Comparison of ENCODE assay signal across 8 cellular contexts in genomic region chr3:128154354-128154753, GRCh38. TPM values are rescaled to one million over a fixed set of nuclear protein-coding genes. Genes with fewer than 3 reads are reported as not detected.
DNase-seq lines count a peak whose midpoint lies in the region; ATAC-seq and TF ChIP-seq lines count a peak whose summit lies in the region.
"Not testable (repeated sequence)": the region's sequence is repeated elsewhere in the genome, so short reads cannot be mapped to it uniquely, and the experiment has no call there.

No MANE protein-coding gene starts in this region.

- H3K9me3 Mint-ChIP-seq in activated naive CD4-positive, alpha-beta T cell treated with anti-CD3 and anti-CD28 coated beads, Interleukin-2, amount 50 U/mL, for 24 hours; effector memory CD8-positive, alpha-beta T cell; stimulated activated naive CD8-positive, alpha-beta T cell treated with anti-CD3 and anti-CD28 coated beads, Interleukin-15, amount 100 ng/mL, for 72 hours: not testable (repeated sequence)
- peaks cover 40% of the 10 kb centered on the region for H3K9me3 Mint-ChIP-seq in nephron progenitor cell

- not testable (repeated sequence) for H2AFZ ChIP-seq in HCT116 (ENCODE audit: low read depth, low read length, poor library complexity, severe bottlenecking)

- TF ChIP-seq POLR2A in HCT116 (IDR thresholded peaks at IDR 0.05; ENCODE audit: borderline replicate concordance, extremely low read depth, insufficient read depth, insufficient read length): not testable (repeated sequence)

- not testable (repeated sequence) for H3K27ac ChIP-seq in AG04450 (ENCODE audit: low read depth, low read length); SJSA1
- peak overlapping the region; percentile 71; the same call in 1 of the 2 replicates for H3K27ac ChIP-seq in HCT116 (ENCODE audit: low read depth, low read length)

- peak overlapping the region; percentile 87 for H3K27ac Mint-ChIP-seq in activated naive CD4-positive, alpha-beta T cell treated with anti-CD3 and anti-CD28 coated beads, Interleukin-2, amount 50 U/mL, for 24 hours
- peak overlapping the region; percentile 64 to 88 for H3K27ac Mint-ChIP-seq in effector memory CD8-positive, alpha-beta T cell
- peak overlapping the region; percentile 50 for H3K27ac Mint-ChIP-seq in nephron progenitor cell
- peak overlapping the region; percentile 67 to 92 for H3K27ac Mint-ChIP-seq in stimulated activated naive CD8-positive, alpha-beta T cell treated with anti-CD3 and anti-CD28 coated beads, Interleukin-15, amount 100 ng/mL, for 72 hours

- H3K36me3 ChIP-seq in HCT116 (ENCODE audit: control insufficient read depth in 1 of 2, insufficient read depth in 2 of 2, low read length in 2 of 2): peaks cover 0 to 11% of the 10 kb centered on the region in 2 experiments; a peak in 1 of 4 replicates
- H3K36me3 ChIP-seq in SJSA1: peaks cover 39% of the 10 kb centered on the region

- RAD21 ChIA-PET in HCT116 (lab: Charles Lee; ENCODE audit: low non-redundant PET in 1 of 2, low total read pairs in 2 of 2, uncharacterized antibody in 2 of 2, unreplicated experiment in 2 of 2): not testable (repeated sequence)

- H3K79me2 ChIP-seq in HCT116 (ENCODE audit: insufficient read depth, low read length): peaks cover 24% of the 10 kb centered on the region

- peak overlapping the region; percentile 75 for H3K4me3 ChIP-seq in AG04450 (ENCODE audit: low read depth, low read length)
- H3K4me3 ChIP-seq in HCT116 (replicated peaks in 1 of 2; ENCODE audit: low read depth in 1 of 2, low read length in 2 of 2): peak overlapping the region; percentile 71 to 74
- H3K4me3 ChIP-seq in SJSA1: peak overlapping the region; percentile 92
- peak overlapping the region; percentile 92; the same call in 1 of the 2 replicates for H3K4me3 ChIP-seq in iPS-18c (ENCODE audit: insufficient read depth, low read depth, low read length)

- not testable (repeated sequence) for H3K9me2 ChIP-seq in HCT116 (ENCODE audit: insufficient read depth)

- H3K36me3 Mint-ChIP-seq in activated naive CD4-positive, alpha-beta T cell treated with anti-CD3 and anti-CD28 coated beads, Interleukin-2, amount 50 U/mL, for 24 hours: peaks cover 18% of the 10 kb centered on the region
- H3K36me3 Mint-ChIP-seq in effector memory CD8-positive, alpha-beta T cell (ENCODE audit: insufficient read depth): peaks cover 15% of the 10 kb centered on the region
- peaks cover 40% of the 10 kb centered on the region for H3K36me3 Mint-ChIP-seq in nephron progenitor cell (ENCODE audit: low read depth)

- peaks cover 40% of the 10 kb centered on the region for H3K4me1 Mint-ChIP-seq in activated naive CD4-positive, alpha-beta T cell treated with anti-CD3 and anti-CD28 coated beads, Interleukin-2, amount 50 U/mL, for 24 hours
- peaks cover 9 to 27% of the 10 kb centered on the region in 2 donors for H3K4me1 Mint-ChIP-seq in effector memory CD8-positive, alpha-beta T cell (ENCODE audit: low read depth in 2 of 2)
- H3K4me1 Mint-ChIP-seq in nephron progenitor cell: not testable (repeated sequence)
- peaks cover 42% of the 10 kb centered on the region for H3K4me1 Mint-ChIP-seq in stimulated activated naive CD8-positive, alpha-beta T cell treated with anti-CD3 and anti-CD28 coated beads, Interleukin-15, amount 100 ng/mL, for 72 hours

- peak overlapping the region; percentile 88 for H3K4me2 ChIP-seq in HCT116 (ENCODE audit: low read length)

- TF ChIP-seq RAD21 in HCT116 (IDR thresholded peaks at IDR 0.05; ENCODE audit: low read depth): not testable (repeated sequence)

- DNase-seq in AG04450 (ENCODE audit: low read depth, low spot score); HCT116 (ENCODE audit: low read depth, low spot score); SJSA1 (ENCODE audit: low read depth in 1 of 2, low spot score in 2 of 2); effector memory CD8-positive, alpha-beta T cell; nephron progenitor cell; stimulated activated naive CD8-positive, alpha-beta T cell treated with anti-CD3 and anti-CD28 coated beads, Interleukin-15, amount 100 ng/mL, for 72 hours: not testable (repeated sequence)

- not testable (repeated sequence) for H3K27me3 Mint-ChIP-seq in activated naive CD4-positive, alpha-beta T cell treated with anti-CD3 and anti-CD28 coated beads, Interleukin-2, amount 50 U/mL, for 24 hours; effector memory CD8-positive, alpha-beta T cell; stimulated activated naive CD8-positive, alpha-beta T cell treated with anti-CD3 and anti-CD28 coated beads, Interleukin-15, amount 100 ng/mL, for 72 hours
- H3K27me3 Mint-ChIP-seq in nephron progenitor cell (ENCODE audit: low read depth, poor library complexity): peaks cover 27% of the 10 kb centered on the region

- not testable (repeated sequence) for H4K20me1 ChIP-seq in HCT116 (ENCODE audit: insufficient read depth)

- H3K4me1 ChIP-seq in HCT116 (ENCODE audit: control insufficient read depth in 1 of 2, insufficient read depth in 2 of 2, low read length in 2 of 2); SJSA1 (replicated peaks): not testable (repeated sequence)

- peak overlapping the region; percentile 72 for H3K9ac ChIP-seq in HCT116 (ENCODE audit: low read length)

- H3K4me3 Mint-ChIP-seq in activated naive CD4-positive, alpha-beta T cell treated with anti-CD3 and anti-CD28 coated beads, Interleukin-2, amount 50 U/mL, for 24 hours: peak overlapping the region; percentile 96
- H3K4me3 Mint-ChIP-seq in effector memory CD8-positive, alpha-beta T cell: peak overlapping the region; percentile 80 to 92
- H3K4me3 Mint-ChIP-seq in nephron progenitor cell: peak overlapping the region; percentile 91
- H3K4me3 Mint-ChIP-seq in stimulated activated naive CD8-positive, alpha-beta T cell treated with anti-CD3 and anti-CD28 coated beads, Interleukin-15, amount 100 ng/mL, for 72 hours: peak overlapping the region; percentile 89 to 95

- POLR2A ChIA-PET in AG04450 (lab: Yijun Ruan, JAX) (interaction anchor here (0.7 kb wide), 2 partner anchors 31 to 102 kb away, joined by 3 to 10 read pairs; partner anchors contain the start of genes RUVBL1 and SEC61A1), HCT116 (lab: Charles Lee) (interaction anchor here (0.7 kb wide), 1 partner anchor 1265 kb away, joined by 3 read pairs; no protein-coding TSS in a partner anchor)

- CTCF ChIA-PET in AG04450 (lab: Charles Lee): interaction anchor here (0.7 to 0.9 kb wide), 2 partner anchors 16 to 21 kb away, joined by 3 read pairs; no protein-coding TSS in a partner anchor
- CTCF ChIA-PET in HCT116 (lab: Charles Lee): not testable (repeated sequence)

- H3K27me3 ChIP-seq in AG04450 (ENCODE audit: control insufficient read depth, insufficient read depth, low read length); HCT116 (ENCODE audit: insufficient read depth, low read length); SJSA1 (replicated peaks): not testable (repeated sequence)

- ATAC-seq in HCT116; effector memory CD8-positive, alpha-beta T cell (replicated peaks); stimulated activated naive CD8-positive, alpha-beta T cell treated with anti-CD3 and anti-CD28 coated beads, Interleukin-15, amount 100 ng/mL, for 72 hours: not testable (repeated sequence)

- not testable (repeated sequence) for H3K9me3 ChIP-seq in AG04450 (ENCODE audit: control insufficient read depth, insufficient read depth, low read length); HCT116 (ENCODE audit: control insufficient read depth in 1 of 2, insufficient read depth in 1 of 2, low read depth in 1 of 2, low read length in 2 of 2); SJSA1 (replicated peaks); iPS-18c (ENCODE audit: control insufficient read depth, insufficient read depth, low read length)

- intact Hi-C loops in HCT116 (cut with micrococcal nuclease): not testable (repeated sequence)

- TF ChIP-seq CTCF in AG04450 (IDR thresholded peaks at IDR 0.05; ENCODE audit: low read depth, low read length); HCT116 (IDR thresholded peaks at IDR 0.05 in 2 of 3, conservative IDR thresholded peaks at IDR 0.05 in 1 of 3; ENCODE audit: borderline replicate concordance in 1 of 3, insufficient read depth in 1 of 3, low read depth in 2 of 3, low read length in 2 of 3); nephron progenitor cell (IDR thresholded peaks at IDR 0.05): not testable (repeated sequence)

- BruUV-seq in HCT116 (replicated peaks; lab: Mats Ljungman, UMichigan): TSS peak; percentile 57

RNA-seq across cellular contexts. Expression of gene EEFSEC, which starts 1.1 kb away (rescaled TPM):
- 6.8 and 8.7 TPM in 2 replicates for polyA plus RNA-seq in AG04450 (2011; rRNA removed)
- polyA minus RNA-seq in AG04450 (2011; rRNA and poly(A)+ RNA removed): 9.2 and 11.5 TPM in 2 replicates
- 16.1 TPM for total RNA-seq in HCT116 (2021; ENCODE audit: unreplicated experiment)
- polyA plus RNA-seq in HCT116 (2012): 15.6 and 15.7 TPM in 2 replicates
- 2.5 and 5.5 TPM in 2 replicates for total RNA-seq in SJSA1 (2014; rRNA removed; shearing (Covaris generic))

RNA-seq across cellular contexts. Expression of gene RUVBL1, which starts 30.7 kb away (rescaled TPM):
- polyA plus RNA-seq in AG04450 (2011; rRNA removed): 79.5 and 83.3 TPM in 2 replicates
- polyA minus RNA-seq in AG04450 (2011; rRNA and poly(A)+ RNA removed): 47.7 and 51.7 TPM in 2 replicates
- 129 TPM for total RNA-seq in HCT116 (2021; ENCODE audit: unreplicated experiment)
- 114 and 136 TPM in 2 replicates for polyA plus RNA-seq in HCT116 (2012)
- 83.8 and 101 TPM in 2 replicates for total RNA-seq in SJSA1 (2014; rRNA removed; shearing (Covaris generic))
